Comparison of ENCODE assay signal across 11 cellular contexts in the genomic region with DNA sequence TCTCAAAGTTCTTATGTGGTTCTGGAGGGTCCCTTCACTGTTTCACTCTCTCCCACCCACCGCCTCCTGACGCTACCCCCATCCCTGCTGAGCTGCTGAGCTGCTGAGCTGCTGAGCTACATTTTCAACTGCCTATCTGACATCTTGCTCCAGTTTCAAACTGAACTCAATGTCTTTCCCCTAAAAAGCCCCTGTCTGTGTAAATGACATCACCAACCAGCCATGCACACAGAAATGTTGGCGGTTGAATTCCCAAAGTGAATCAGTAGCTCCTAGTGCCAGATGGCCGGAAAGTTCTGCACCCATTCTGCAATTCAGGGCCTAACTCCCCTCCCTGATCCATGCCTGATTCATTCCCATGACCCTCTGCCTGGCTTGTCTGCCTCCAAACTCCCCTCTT.
DNase-seq lines count a peak whose midpoint lies in the region; ATAC-seq and TF ChIP-seq lines count a peak whose summit lies in the region.
"Had no signal": no experiment of that assay in that cellular context is flagged by ENCODE, and none has a peak within 500 bp of the region (broad histone marks: within the 10 kb centered on the region; RNA-seq: fewer than 3 reads in every experiment).

No MANE protein-coding gene starts in this region.

- no peak overlapping the region for H3K27ac ChIP-seq in Karpas-422 (ENCODE audit: low read length)

- H3K79me2 ChIP-seq in Karpas-422 (ENCODE audit: low read length), result no peaks in the 10 kb centered on the region

- no peaks in the 10 kb centered on the region for H4K20me1 ChIP-seq in Karpas-422 (ENCODE audit: insufficient read depth, low read depth, low read length)

- H3K36me3 ChIP-seq in GM06990 (ENCODE audit: control insufficient read depth, insufficient read depth, low read length) (no peaks in the 10 kb centered on the region), Karpas-422 (ENCODE audit: insufficient read depth, low read length) (no peaks in the 10 kb centered on the region)

- H3K4me3 ChIP-seq in GM06990 (replicated peaks; ENCODE audit: low read depth, low read length) (no peak overlapping the region), Karpas-422 (ENCODE audit: low read length) (no peak overlapping the region)

- no peaks in the 10 kb centered on the region for H3K27me3 ChIP-seq in GM06990 (replicated peaks; ENCODE audit: control insufficient read depth, insufficient read depth, low read length)
- no peaks in the 10 kb centered on the region for H3K27me3 ChIP-seq in Karpas-422 (ENCODE audit: low read length)

- DNase-seq in GM06990 (ENCODE audit: extremely low read depth, insufficient read length) (peak; percentile 41), LHCN-M2 (ENCODE audit: low read depth) (peak; percentile 69), hepatic stellate cell (ENCODE audit: low spot score) (peak; percentile 58), midbrain (lab: John Stamatoyannopoulos, UW) (no peak), Karpas-422 (no peak), mucosa of gallbladder (ENCODE audit: low spot score) (no peak), GF-D8 (lab: John Stamatoyannopoulos, UW) (no peak)
- DNase-seq: activated T-cell treated with anti-CD3 and anti-CD28 coated beads, Interleukin-2, amount 50 U/mL, for 1 hour; caudate nucleus; stimulated activated naive CD4-positive, alpha-beta T cell had no signal

- no peaks in the 10 kb centered on the region for H3K9me2 ChIP-seq in Karpas-422 (replicated peaks; ENCODE audit: insufficient read depth, low read length)

- no peak overlapping the region for H3K9ac ChIP-seq in Karpas-422 (ENCODE audit: low read length)

- ATAC-seq in GM21723 (IDR thresholded peaks at IDR 0.05; ENCODE audit: unreplicated experiment), result peak; percentile 71

- TF ChIP-seq CTCF in GM06990 (IDR thresholded peaks at IDR 0.05; ENCODE audit: insufficient read depth, low read length, poor library complexity, severe bottlenecking), result no peak

- H3K4me2 ChIP-seq in Karpas-422 (ENCODE audit: low read depth, low read length, poor library complexity, severe bottlenecking), result no peak overlapping the region

- H3K9me3 ChIP-seq in Karpas-422 (ENCODE audit: low read length), result no peaks in the 10 kb centered on the region

- H2AFZ ChIP-seq in Karpas-422 (ENCODE audit: low read length), result no peak overlapping the region

- no peaks in the 10 kb centered on the region for H3K4me1 ChIP-seq in Karpas-422 (ENCODE audit: low read length)

Comparison
In these comparisons a context has a peak if more than half of its experiments do, and no peak if none do; other contexts are left out.
1. DNase-seq: peak in GM06990 (single experiment), LHCN-M2 (single experiment) and hepatic stellate cell (single experiment); none in midbrain (single experiment), Karpas-422 (single experiment), mucosa of gallbladder (single experiment) and GF-D8 (single experiment).